ENCODE assay signal across 22 cellular contexts in genomic region chr10:43598447-43598846, GRCh38. TPM values are rescaled to one million over a fixed set of nuclear protein-coding genes. Genes with fewer than 3 reads are reported as not detected.
DNase-seq lines count a peak whose midpoint lies in the region; ATAC-seq and TF ChIP-seq lines count a peak whose summit lies in the region.
"Had no signal": no experiment of that assay in that cellular context is flagged by ENCODE, and none has a peak within 500 bp of the region (broad histone marks: within the 10 kb centered on the region; RNA-seq: fewer than 3 reads in every experiment).

No MANE protein-coding gene starts in this region.

- no peak overlapping the region for H3K18ac ChIP-seq in mesenchymal stem cell (ENCODE audit: low read depth in 1 of 2, low read length in 2 of 2)

- no peak overlapping the region for H2BK15ac ChIP-seq in mesenchymal stem cell (ENCODE audit: low read depth, poor library complexity, severe bottlenecking)

- H3K27ac ChIP-seq in mesenchymal stem cell (ENCODE audit: low read length, poor library complexity, severe bottlenecking) (no peak overlapping the region), lower lobe of right lung (no peak overlapping the region)
- H3K27ac ChIP-seq: A549, C4-2B had no signal

- DNase-seq in activated naive CD4-positive, alpha-beta T cell treated with anti-CD3 and anti-CD28 coated beads, Interleukin-2, amount 10 ng/mL, durations not matched to agents 7 days and 5 days, result no peak
- DNase-seq in M059J (ENCODE audit: low read depth) (peak; percentile 49), cardiac fibroblast (ENCODE audit: low read depth in 2 of 2) (peak; percentile 68 to 73), mesenchymal stem cell (no peak), lower lobe of right lung (no peak), NCI-H1105 treated with DMSO at 0.1 percent for 48 hours (lab: John Stamatoyannopoulos, UW) (no peak)
- DNase-seq in effector CD4-positive, alpha-beta T cell, result no peak
- DNase-seq: activated naive CD4-positive, alpha-beta T cell treated with Interleukin-2 at 50 U/mL for 16 hours; activated T-cell treated with anti-CD3 and anti-CD28 coated beads, Interleukin-2, amount 50 U/mL, for 1 hour; aorta; effector CD8-positive, alpha-beta T cell; HCEC 1CT; NCI-H2171 treated with DMSO at 0.1 percent for 48 hours; nephron progenitor cell; SHP77; stimulated activated CD4-positive, alpha-beta T cell treated with anti-CD3 and anti-CD28 coated beads, Interleukin-1b, Interleukin-23, amount 100 ng/mL, for 48 hours; T-helper 1 cell had no signal

- H3K9me3 ChIP-seq in mesenchymal stem cell (ENCODE audit: control insufficient read depth, low read length) (no peaks in the 10 kb centered on the region), lower lobe of right lung (no peaks in the 10 kb centered on the region)

- no peak for ATAC-seq in lower lobe of right lung
- ATAC-seq: A549; left lobe of liver; stimulated activated effector memory CD8-positive, alpha-beta T cell treated with anti-CD3 and anti-CD28 coated beads, Interleukin-12 subunit alpha, Interleukin-12 subunit beta, amount 100 ng/mL, for 72 hours had no signal

- H3K4me1 ChIP-seq in mesenchymal stem cell (ENCODE audit: control insufficient read depth, insufficient read depth, low read depth, low read length) (peaks cover 5% of the 10 kb centered on the region), lower lobe of right lung (peaks cover 20% of the 10 kb centered on the region)
- H3K4me1 ChIP-seq: A549 had no signal

- peak overlapping the region in 1 of 2 experiments; percentile 11 for H3K14ac ChIP-seq in mesenchymal stem cell (ENCODE audit: low read length in 2 of 2)

- H2BK5ac ChIP-seq in mesenchymal stem cell (ENCODE audit: low read depth, low read length, poor library complexity, severe bottlenecking), result no peak overlapping the region

- H3K36me3 Mint-ChIP-seq in activated naive CD4-positive, alpha-beta T cell treated with anti-CD3 and anti-CD28 coated beads, Interleukin-2, amount 50 U/mL, for 24 hours, result peaks cover 3% of the 10 kb centered on the region
- H3K36me3 Mint-ChIP-seq in activated naive CD4-positive, alpha-beta T cell treated with anti-CD3 and anti-CD28 coated beads, Interleukin-2, amount 10 ng/mL, durations not matched to agents 7 days and 5 days, result peaks cover 5% of the 10 kb centered on the region
- H3K36me3 Mint-ChIP-seq: stimulated activated effector memory CD8-positive, alpha-beta T cell treated with anti-CD3 and anti-CD28 coated beads, Interleukin-12 subunit alpha, Interleukin-12 subunit beta, amount 100 ng/mL, for 72 hours had no signal

- H3K23ac ChIP-seq in mesenchymal stem cell (ENCODE audit: low read length in 2 of 2), result no peak overlapping the region

- TF ChIP-seq CTCF in cardiac fibroblast (IDR thresholded peaks at IDR 0.05; ENCODE audit: low read depth, low read length), result no peak
- no peak for TF ChIP-seq CTCF in lower lobe of right lung (IDR thresholded peaks at IDR 0.05)

- intact Hi-C loops in lower lobe of right lung (cut with DNase I), result no loop called here

- peaks cover 36% of the 10 kb centered on the region for H3K4me1 Mint-ChIP-seq in activated naive CD4-positive, alpha-beta T cell treated with anti-CD3 and anti-CD28 coated beads, Interleukin-2, amount 50 U/mL, for 24 hours
- H3K4me1 Mint-ChIP-seq in activated naive CD4-positive, alpha-beta T cell treated with anti-CD3 and anti-CD28 coated beads, Interleukin-2, amount 10 ng/mL, durations not matched to agents 7 days and 5 days, result peaks cover 32% of the 10 kb centered on the region

- H3K27me3 Mint-ChIP-seq in activated naive CD4-positive, alpha-beta T cell treated with anti-CD3 and anti-CD28 coated beads, Interleukin-2, amount 50 U/mL, for 24 hours, result no peaks in the 10 kb centered on the region
- H3K27me3 Mint-ChIP-seq in activated naive CD4-positive, alpha-beta T cell treated with anti-CD3 and anti-CD28 coated beads, Interleukin-2, amount 10 ng/mL, durations not matched to agents 7 days and 5 days, result peaks cover 5% of the 10 kb centered on the region

- no peaks in the 10 kb centered on the region for H3K27me3 ChIP-seq in mesenchymal stem cell (ENCODE audit: control insufficient read depth in 1 of 2, insufficient read depth in 1 of 2, low read length in 2 of 2)
- no peaks in the 10 kb centered on the region for H3K27me3 ChIP-seq in lower lobe of right lung (ENCODE audit: low read depth)

- no peak overlapping the region for H2BK120ac ChIP-seq in mesenchymal stem cell (ENCODE audit: low read depth, low read length)

- WGBS in mesenchymal stem cell, result 79% methylated on average over 2 of the region's 2 CpGs

- no peaks in the 10 kb centered on the region for H3K79me1 ChIP-seq in mesenchymal stem cell (replicated peaks; ENCODE audit: low read length, poor library complexity, severe bottlenecking)

- no peak overlapping the region for H3K4ac ChIP-seq in mesenchymal stem cell (ENCODE audit: low read depth in 1 of 2, low read length in 2 of 2)

- CTCF ChIA-PET in activated naive CD4-positive, alpha-beta T cell treated with anti-CD3 and anti-CD28 coated beads, Interleukin-2, amount 10 ng/mL, durations not matched to agents 7 days and 5 days (lab: Charles Lee), result no interaction called here

- H3K36me3 ChIP-seq in mesenchymal stem cell (ENCODE audit: control insufficient read depth in 1 of 2, insufficient read depth in 2 of 2, low read depth in 1 of 2, low read length in 2 of 2), result no peaks in the 10 kb centered on the region
- no peaks in the 10 kb centered on the region for H3K36me3 ChIP-seq in lower lobe of right lung

- peak overlapping the region; percentile 35 for H4K91ac ChIP-seq in mesenchymal stem cell (ENCODE audit: low read length)

- no peak overlapping the region for H4K8ac ChIP-seq in mesenchymal stem cell (ENCODE audit: low read length)

- H2BK12ac ChIP-seq in mesenchymal stem cell (ENCODE audit: low read length in 2 of 2), result no peak overlapping the region

- H2AK5ac ChIP-seq in mesenchymal stem cell (ENCODE audit: low read length, severe bottlenecking), result no peak overlapping the region

- no peak overlapping the region for H2AFZ ChIP-seq in mesenchymal stem cell (ENCODE audit: low read depth, low read length)

- no peak overlapping the region for H3K4me3 ChIP-seq in cardiac fibroblast (replicated peaks in 1 of 2; ENCODE audit: low read depth in 2 of 2, low read length in 2 of 2)
- no peak overlapping the region for H3K4me3 ChIP-seq in mesenchymal stem cell (ENCODE audit: insufficient read depth in 1 of 2, low read depth in 1 of 2, low read length in 2 of 2)
- H3K4me3 ChIP-seq in lower lobe of right lung, result no peak overlapping the region
- H3K4me3 ChIP-seq: A549 had no signal

- no peak overlapping the region for H3K9ac ChIP-seq in mesenchymal stem cell (ENCODE audit: low read length)

- no peak overlapping the region for H3K4me3 Mint-ChIP-seq in activated naive CD4-positive, alpha-beta T cell treated with anti-CD3 and anti-CD28 coated beads, Interleukin-2, amount 50 U/mL, for 24 hours
- H3K4me3 Mint-ChIP-seq in activated naive CD4-positive, alpha-beta T cell treated with anti-CD3 and anti-CD28 coated beads, Interleukin-2, amount 10 ng/mL, durations not matched to agents 7 days and 5 days, result no peak overlapping the region
- H3K4me3 Mint-ChIP-seq: nephron progenitor cell; stimulated activated effector memory CD8-positive, alpha-beta T cell treated with anti-CD3 and anti-CD28 coated beads, Interleukin-12 subunit alpha, Interleukin-12 subunit beta, amount 100 ng/mL, for 72 hours had no signal

- no peaks in the 10 kb centered on the region for H3K9me3 Mint-ChIP-seq in activated naive CD4-positive, alpha-beta T cell treated with anti-CD3 and anti-CD28 coated beads, Interleukin-2, amount 50 U/mL, for 24 hours
- H3K9me3 Mint-ChIP-seq in activated naive CD4-positive, alpha-beta T cell treated with anti-CD3 and anti-CD28 coated beads, Interleukin-2, amount 10 ng/mL, durations not matched to agents 7 days and 5 days, result peaks cover 21% of the 10 kb centered on the region

- peak overlapping the region; percentile 65 for H3K27ac Mint-ChIP-seq in activated naive CD4-positive, alpha-beta T cell treated with anti-CD3 and anti-CD28 coated beads, Interleukin-2, amount 50 U/mL, for 24 hours
- no peak overlapping the region for H3K27ac Mint-ChIP-seq in activated naive CD4-positive, alpha-beta T cell treated with anti-CD3 and anti-CD28 coated beads, Interleukin-2, amount 10 ng/mL, durations not matched to agents 7 days and 5 days
- H3K27ac Mint-ChIP-seq: nephron progenitor cell; stimulated activated effector memory CD8-positive, alpha-beta T cell treated with anti-CD3 and anti-CD28 coated beads, Interleukin-12 subunit alpha, Interleukin-12 subunit beta, amount 100 ng/mL, for 72 hours had no signal

- no peak overlapping the region for H3K4me2 ChIP-seq in mesenchymal stem cell (ENCODE audit: low read length, poor library complexity, severe bottlenecking)
- H3K4me2 ChIP-seq: A549 had no signal

RNA-seq across cellular contexts. Expression of gene ZNF485, which starts 7.8 kb away (rescaled TPM):
- total RNA-seq in M059J (2014; rRNA removed; shearing (Covaris generic)), result 3.7 and 4.0 TPM in 2 replicates
- polyA plus RNA-seq in mesenchymal stem cell (2013, experiment 1 of 2), result 0.91 TPM
- 0.88 TPM for polyA plus RNA-seq in mesenchymal stem cell (2013, experiment 2 of 2)
- total RNA-seq in lower lobe of right lung, result 3.5 TPM

RNA-seq across cellular contexts. Expression of gene ZNF239, which starts 24.0 kb away (rescaled TPM):
- total RNA-seq in M059J (2014; rRNA removed; shearing (Covaris generic)), result 1.3 and 5.2 TPM in 2 replicates
- polyA plus RNA-seq in mesenchymal stem cell (2013, experiment 1 of 2), result 1.3 TPM
- 1.3 TPM for polyA plus RNA-seq in mesenchymal stem cell (2013, experiment 2 of 2)
- 2.1 TPM for total RNA-seq in lower lobe of right lung

RNA-seq across cellular contexts. Expression of gene ZNF32, which starts 50.2 kb away (rescaled TPM):
- total RNA-seq in M059J (2014; rRNA removed; shearing (Covaris generic)), result 34.2 and 37.0 TPM in 2 replicates
- polyA plus RNA-seq in mesenchymal stem cell (2013, experiment 1 of 2), result 24.7 TPM
- 25.4 TPM for polyA plus RNA-seq in mesenchymal stem cell (2013, experiment 2 of 2)
- total RNA-seq in lower lobe of right lung, result 33.2 TPM

Comparison
In these comparisons a context has a peak if more than half of its experiments do, and no peak if none do; other contexts are left out.
1. DNase-seq: peak in M059J (single experiment) and cardiac fibroblast (2 of 2); none in activated naive CD4-positive, alpha-beta T cell treated with anti-CD3 and anti-CD28 coated beads, Interleukin-2, amount 10 ng/mL, durations not matched to agents 7 days and 5 days (single experiment), mesenchymal stem cell (single experiment), lower lobe of right lung (single experiment), effector CD4-positive, alpha-beta T cell (single experiment) and NCI-H1105 treated with DMSO at 0.1 percent for 48 hours (single experiment).